ENCODE assay signal across 23 cellular contexts in genomic region chr11:112229159-112229558, GRCh38. TPM values are rescaled to one million over a fixed set of nuclear protein-coding genes. Genes with fewer than 3 reads are reported as not detected.
"Had no signal": no experiment of that assay in that cellular context is flagged by ENCODE, and none has a peak within 500 bp of the region (broad histone marks: within the 10 kb centered on the region; RNA-seq: fewer than 3 reads in every experiment).

No MANE protein-coding gene starts in this region.

- H3K4me3 Mint-ChIP-seq: activated B cell treated with CpG ODN at 0.5 μM for 24 hours; activated CD4-positive, alpha-beta T cell treated with anti-CD3 and anti-CD28 coated beads, Interleukin-2, amount 10 ng/mL, durations not matched to agents 24 days and 14 days; activated CD8-positive, alpha-beta memory T cell treated with anti-CD3 and anti-CD28 coated beads, Interleukin-2, amount 10 ng/mL, durations not matched to agents 7 days and 5 days; activated naive CD4-positive, alpha-beta T cell treated with anti-CD3 and anti-CD28 coated beads for 36 hours; activated naive CD8-positive, alpha-beta T cell; activated T-cell treated with anti-CD3 and anti-CD28 coated beads, Interleukin-2, amount 50 U/mL, for 24 hours; T-helper 1 cell treated with Interleukin-12 subunit alpha and Interleukin-12 subunit beta and Interleukin-4 antibody, amounts not matched to agents 30 μg/mL and 1 μg/mL, for 36 hours had no signal

- ATAC-seq: activated CD8-positive, alpha-beta memory T cell treated with anti-CD3 and anti-CD28 coated beads, Interleukin-2, amount 10 ng/mL, durations not matched to agents 7 days and 5 days had no signal

- H3K27me3 ChIP-seq: SJSA1 had no signal

- H3K9me3 Mint-ChIP-seq: activated B cell treated with CpG ODN at 0.5 μM for 24 hours; activated CD4-positive, alpha-beta T cell treated with anti-CD3 and anti-CD28 coated beads, Interleukin-2, amount 10 ng/mL, durations not matched to agents 24 days and 14 days; activated naive CD4-positive, alpha-beta T cell treated with anti-CD3 and anti-CD28 coated beads for 36 hours; activated T-cell treated with anti-CD3 and anti-CD28 coated beads, Interleukin-2, amount 50 U/mL, for 24 hours; T-helper 1 cell treated with Interleukin-12 subunit alpha and Interleukin-12 subunit beta and Interleukin-4 antibody, amounts not matched to agents 30 μg/mL and 1 μg/mL, for 36 hours had no signal

- H3K9me3 ChIP-seq: SJSA1 had no signal

- H3K27me3 Mint-ChIP-seq: activated B cell treated with CpG ODN at 0.5 μM for 24 hours; activated CD8-positive, alpha-beta memory T cell treated with anti-CD3 and anti-CD28 coated beads, Interleukin-2, amount 10 ng/mL, durations not matched to agents 7 days and 5 days; activated naive CD8-positive, alpha-beta T cell; activated T-cell treated with anti-CD3 and anti-CD28 coated beads, Interleukin-2, amount 50 U/mL, for 24 hours had no signal

- H3K27ac Mint-ChIP-seq: activated B cell treated with CpG ODN at 0.5 μM for 24 hours; activated CD4-positive, alpha-beta T cell treated with anti-CD3 and anti-CD28 coated beads, Interleukin-2, amount 10 ng/mL, durations not matched to agents 24 days and 14 days; activated CD8-positive, alpha-beta memory T cell treated with anti-CD3 and anti-CD28 coated beads, Interleukin-2, amount 10 ng/mL, durations not matched to agents 7 days and 5 days; activated naive CD4-positive, alpha-beta T cell treated with anti-CD3 and anti-CD28 coated beads for 36 hours; activated naive CD8-positive, alpha-beta T cell; activated T-cell treated with anti-CD3 and anti-CD28 coated beads, Interleukin-2, amount 50 U/mL, for 24 hours; T-helper 1 cell treated with Interleukin-12 subunit alpha and Interleukin-12 subunit beta and Interleukin-4 antibody, amounts not matched to agents 30 μg/mL and 1 μg/mL, for 36 hours had no signal

- H3K27ac ChIP-seq: SJSA1 had no signal

- H3K4me3 ChIP-seq: SJSA1 had no signal

- DNase-seq: activated B cell treated with CpG ODN at 0.5 μM for 24 hours; activated CD4-positive, alpha-beta T cell treated with anti-CD3 and anti-CD28 coated beads for 1 hour; activated CD4-positive, alpha-beta T cell treated with anti-CD3 and anti-CD28 coated beads, Interleukin-2, amount 10 ng/mL, durations not matched to agents 24 days and 14 days; activated CD4-positive, alpha-beta T cell treated with anti-CD3 and anti-CD28 coated beads, Interleukin-2, amount 50 U/mL, for 48 hours; activated CD8-positive, alpha-beta memory T cell treated with anti-CD3 and anti-CD28 coated beads, Interleukin-2, amount 10 ng/mL, durations not matched to agents 7 days and 5 days; activated gamma-delta T cell; activated naive CD4-positive, alpha-beta T cell treated with anti-CD3 and anti-CD28 coated beads for 36 hours; activated T-cell treated with anti-CD3 and anti-CD28 coated beads, Interleukin-2, amount 50 U/mL, for 24 hours; central memory CD4-positive, alpha-beta T cell; NCI-H1105 treated with DMSO at 0.1 percent for 48 hours; NCI-H146; NCI-H187 treated with DMSO at 0.1 percent for 48 hours; NCI-H2081 treated with DMSO at 0.1 percent for 48 hours; NCI-H446; NCI-H524; SHP77; T-helper 9 cell had no signal

RNA-seq across cellular contexts. Expression of gene PLET1, which starts 31.5 kb away (rescaled TPM):
- total RNA-seq: activated B cell treated with CpG ODN at 0.5 μM for 24 hours; activated CD4-positive, alpha-beta T cell treated with anti-CD3 and anti-CD28 coated beads, Interleukin-2, amount 10 ng/mL, durations not matched to agents 24 days and 14 days; activated CD8-positive, alpha-beta memory T cell treated with anti-CD3 and anti-CD28 coated beads, Interleukin-2, amount 10 ng/mL, durations not matched to agents 7 days and 5 days; activated naive CD4-positive, alpha-beta T cell treated with anti-CD3 and anti-CD28 coated beads for 36 hours; bronchial epithelial cell; chondrocyte; SJSA1 had no signal
- polyA plus RNA-seq: adipose tissue had no signal
